ENCODE assay signal across 17 cellular contexts in the genomic region with DNA sequence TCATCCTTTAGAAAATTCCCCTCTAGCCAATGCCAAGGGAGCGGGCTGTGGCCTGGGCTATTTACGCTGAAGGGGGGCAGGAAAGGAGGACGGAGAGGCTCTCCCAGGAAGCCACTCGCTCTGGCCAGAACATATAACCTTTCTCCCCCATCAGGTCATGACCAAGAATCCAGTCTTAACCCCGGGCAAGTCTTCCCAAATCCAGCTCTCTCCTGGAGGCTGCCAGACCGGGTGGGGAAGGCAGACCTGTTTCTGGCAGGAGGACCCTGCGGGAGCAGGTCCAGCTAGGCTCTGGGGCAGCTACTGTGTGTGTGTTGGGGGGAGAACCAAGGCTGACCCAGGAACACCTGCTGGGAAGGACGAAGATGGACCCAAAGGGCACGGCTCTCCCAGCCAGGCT. TPM values are rescaled to one million over a fixed set of nuclear protein-coding genes. Genes with fewer than 3 reads are reported as not detected.
DNase-seq lines count a peak whose midpoint lies in the region; ATAC-seq, FAIRE-seq and TF ChIP-seq lines count a peak whose summit lies in the region.
"Had no signal": no experiment of that assay in that cellular context is flagged by ENCODE, and none has a peak within 500 bp of the region (broad histone marks: within the 10 kb centered on the region; RNA-seq: fewer than 3 reads in every experiment).

No MANE protein-coding gene starts in this region.

- no peaks in the 10 kb centered on the region for H3K9me1 ChIP-seq in K562 (ENCODE audit: control insufficient read depth, insufficient read depth, low read length)

- no peak for FAIRE-seq in K562 (lab: Jason Lieb, UNC)
- FAIRE-seq: A549, GM12878, GM18507 had no signal

- H4K5ac ChIP-seq in mesendoderm (ENCODE audit: low read length), result no peak overlapping the region

- TF ChIP-seq RAD21 in K562 (CRISPR knock-in tag; conservative IDR thresholded peaks at IDR 0.05 in 1 of 2, IDR thresholded peaks at IDR 0.05 in 1 of 2), result no peak

- H2BK15ac ChIP-seq in mesendoderm (replicated peaks; ENCODE audit: low read depth), result no peak overlapping the region

- no peak overlapping the region for H3K56ac ChIP-seq in mesendoderm (ENCODE audit: low read length)

- peak; percentile 80 for DNase-seq in ELF-1 (ENCODE audit: low read depth, low spot score)
- DNase-seq in K562 (ENCODE audit: extremely low read depth in 1 of 4, low spot score in 3 of 4), result no peak
- no peak for DNase-seq in mesendoderm
- DNase-seq in vagina (ENCODE audit: extremely low spot score in 2 of 2), result no peak
- no peak for DNase-seq in HAP-1 (ENCODE audit: low spot score in 2 of 2)
- no peak for DNase-seq in esophagus muscularis mucosa (ENCODE audit: extremely low spot score)
- DNase-seq: BE2C; CD4-positive, CD25-positive, alpha-beta regulatory T cell; DMS 273 treated with DMSO at 0.1 percent for 48 hours; GOT3; HCEC 1CT; HFFc6 had no signal

- H2BK120ac ChIP-seq in mesendoderm (ENCODE audit: low read depth, low read length), result no peak overlapping the region

- H3K4me3 ChIP-seq in K562, result no peak overlapping the region
- no peak overlapping the region for H3K4me3 ChIP-seq in mesendoderm (ENCODE audit: low read length)
- H3K4me3 ChIP-seq in vagina, result no peak overlapping the region
- no peak overlapping the region for H3K4me3 ChIP-seq in HAP-1
- no peak overlapping the region for H3K4me3 ChIP-seq in esophagus muscularis mucosa
- H3K4me3 ChIP-seq: A549, GM12878 had no signal

- H3K4ac ChIP-seq in mesendoderm (ENCODE audit: low read depth, low read length), result no peak overlapping the region

- no peak overlapping the region for H4K8ac ChIP-seq in mesendoderm (ENCODE audit: low read depth, low read length)

- H3K27ac ChIP-seq in K562 (ENCODE audit: extremely low read depth, low read depth, low read length) (peak overlapping the region; percentile 42; the same call in 1 of the 3 replicates), mesendoderm (ENCODE audit: low read depth, low read length) (no peak overlapping the region), vagina (peak overlapping the region; percentile 49), esophagus muscularis mucosa (replicated peaks in 1 of 4) (no peak overlapping the region)
- H3K27ac ChIP-seq: A549, HL-60 had no signal

- BruUV-seq in K562 (replicated peaks; lab: Mats Ljungman, UMichigan), result no TSS peak

- POLR2A ChIA-PET in K562 (lab: Yijun Ruan, JAX), result interaction anchor here (0.6 to 11.3 kb wide), 11 partner anchors 8 to 214 kb away, joined by 3 to 112 read pairs (median 3); no protein-coding TSS in a partner anchor

- H3K18ac ChIP-seq in mesendoderm (ENCODE audit: low read length), result peak overlapping the region; percentile 15

- ATAC-seq in K562 (no peak), GM19351 (IDR thresholded peaks at IDR 0.05; ENCODE audit: unreplicated experiment) (no peak)
- ATAC-seq: A549, GM12878 had no signal

- H2AFZ ChIP-seq in K562 (ENCODE audit: low read depth, low read length), result no peak overlapping the region

- H3K4me2 ChIP-seq in K562 (ENCODE audit: insufficient read depth, low read length), result no peak overlapping the region
- no peak overlapping the region for H3K4me2 ChIP-seq in mesendoderm (ENCODE audit: low read length)
- H3K4me2 ChIP-seq: A549 had no signal

- intact Hi-C loops in K562 (cut with micrococcal nuclease), result no loop called here
- intact Hi-C loops in vagina (cut with DNase I), result no loop called here
- intact Hi-C loops in esophagus muscularis mucosa (cut with DNase I), result no loop called here

- H3K79me2 ChIP-seq in K562 (ENCODE audit: control insufficient read depth, insufficient read depth, low read length) (peaks cover 41% of the 10 kb centered on the region), mesendoderm (ENCODE audit: control insufficient read depth, insufficient read depth, low read length) (no peaks in the 10 kb centered on the region)

- no peaks in the 10 kb centered on the region for H3K79me1 ChIP-seq in mesendoderm (ENCODE audit: low read length)

- no peak overlapping the region for H2BK5ac ChIP-seq in mesendoderm (ENCODE audit: low read length)

- H3K36me3 ChIP-seq in K562 (ENCODE audit: control insufficient read depth, insufficient read depth, low read length), result peaks cover 63% of the 10 kb centered on the region
- H3K36me3 ChIP-seq in mesendoderm (ENCODE audit: control insufficient read depth, insufficient read depth, low read length), result no peaks in the 10 kb centered on the region
- no peaks in the 10 kb centered on the region for H3K36me3 ChIP-seq in vagina
- no peaks in the 10 kb centered on the region for H3K36me3 ChIP-seq in HAP-1 (replicated peaks)
- H3K36me3 ChIP-seq in esophagus muscularis mucosa, result no peaks in the 10 kb centered on the region
- H3K36me3 ChIP-seq: BE2C had no signal

- H3K9me3 ChIP-seq in K562 (replicated peaks; ENCODE audit: control insufficient read depth, insufficient read depth, low read depth, low read length), result no peaks in the 10 kb centered on the region
- H3K9me3 ChIP-seq in vagina, result no peaks in the 10 kb centered on the region
- no peaks in the 10 kb centered on the region for H3K9me3 ChIP-seq in HAP-1
- no peaks in the 10 kb centered on the region for H3K9me3 ChIP-seq in esophagus muscularis mucosa
- H3K9me3 ChIP-seq: A549, BE2C had no signal

- TF ChIP-seq POLR2A in K562 (conservative IDR thresholded peaks at IDR 0.05) (no peak), vagina (IDR thresholded peaks at IDR 0.05) (no peak), esophagus muscularis mucosa (IDR thresholded peaks at IDR 0.05; ENCODE audit: low read depth) (no peak)

- 79% methylated on average over 7 of the region's 9 CpGs for WGBS in K562 (ENCODE audit: insufficient coverage, low coverage, missing lambda C conversion rate)
- WGBS in mesendoderm (ENCODE audit: extremely low coverage, insufficient coverage, low lambda C conversion rate), result no CpG with 5 or more reads among the region's 9 CpGs
- WGBS in esophagus muscularis mucosa, result 96% methylated on average over 4 of the region's 9 CpGs

- TF ChIP-seq EP300 in K562 (IDR thresholded peaks at IDR 0.05; ENCODE audit: low read length), result no peak
- no peak for TF ChIP-seq EP300 in esophagus muscularis mucosa (IDR thresholded peaks at IDR 0.05)

- no peak overlapping the region for H3K23ac ChIP-seq in mesendoderm (ENCODE audit: low read length)

- no peak for TF ChIP-seq CTCF in K562 (IDR thresholded peaks at IDR 0.05 in 2 of 3, conservative IDR thresholded peaks at IDR 0.05 in 1 of 3; ENCODE audit: insufficient read depth in 2 of 3, low read depth in 1 of 3, low read length in 3 of 3)
- no peak for TF ChIP-seq CTCF in vagina (IDR thresholded peaks at IDR 0.05)
- TF ChIP-seq CTCF in esophagus muscularis mucosa (IDR thresholded peaks at IDR 0.05), result no peak

- H2AK5ac ChIP-seq in mesendoderm (ENCODE audit: low read length), result no peak overlapping the region

- H3K9ac ChIP-seq in K562 (ENCODE audit: insufficient read depth in 1 of 2, low read depth in 2 of 2, low read length in 2 of 2) (peak overlapping the region in 1 of 2 experiments; percentile 78; a peak in 2 of 4 replicates), mesendoderm (ENCODE audit: low read length) (no peak overlapping the region)

- H3K27me3 ChIP-seq in K562 (ENCODE audit: control insufficient read depth in 2 of 2, insufficient read depth in 2 of 2, low read length in 2 of 2) (no peaks in the 10 kb centered on the region; a peak in 1 of 5 replicates), mesendoderm (ENCODE audit: insufficient read depth, low read length, poor library complexity) (no peaks in the 10 kb centered on the region), vagina (no peaks in the 10 kb centered on the region), HAP-1 (ENCODE audit: low read depth) (no peaks in the 10 kb centered on the region), esophagus muscularis mucosa (no peaks in the 10 kb centered on the region)
- H3K27me3 ChIP-seq: BE2C had no signal

- in situ Hi-C loops in K562 (cut with MboI) (no loop called here), HAP-1 (cut with MboI; ENCODE audit: low sequenced_read_pairs) (no loop called here)

- H3K4me1 ChIP-seq in K562 (replicated peaks in 1 of 2; ENCODE audit: control insufficient read depth in 2 of 2, insufficient read depth in 2 of 2, low read length in 2 of 2), result peaks cover 27 to 90% of the 10 kb centered on the region in 2 experiments; a peak in 4 of 5 replicates
- peaks cover 15% of the 10 kb centered on the region for H3K4me1 ChIP-seq in mesendoderm (ENCODE audit: control insufficient read depth, low read depth, low read length)
- peaks cover 64% of the 10 kb centered on the region for H3K4me1 ChIP-seq in vagina
- peaks cover 17% of the 10 kb centered on the region for H3K4me1 ChIP-seq in HAP-1
- H3K4me1 ChIP-seq in esophagus muscularis mucosa, result peaks cover 17 to 28% (median 26%) of the 10 kb centered on the region in 4 donors
- H3K4me1 ChIP-seq: A549, BE2C had no signal

- H4K20me1 ChIP-seq in K562 (replicated peaks; ENCODE audit: control insufficient read depth, insufficient read depth, low read length), result peaks cover 3% of the 10 kb centered on the region; the same call in 1 of the 2 replicates

- CTCF ChIA-PET in K562 (lab: Yijun Ruan, JAX; ENCODE audit: low intra/inter-chr PET ratio), result no interaction called here

RNA-seq across cellular contexts. Expression of gene SEMA4C, which starts 13.4 kb away (rescaled TPM):
- 229 and 466 TPM in 2 replicates for total RNA-seq in K562 (2011; cell fraction: chromatin; rRNA removed; ENCODE audit: low replicate concordance)
- total RNA-seq in K562 (2011; cell fraction: nucleolus; rRNA removed), result 309 and 326 TPM in 2 replicates
- total RNA-seq in K562 (2011; cell fraction: nucleoplasm; rRNA removed), result 244 and 282 TPM in 2 replicates
- total RNA-seq in K562 (2014; rRNA removed), result 28.8 and 35.6 TPM in 2 replicates
- total RNA-seq in K562 (2014; rRNA removed; fragmentation: Illumina TruSeq; extraction: Trizol), result 7.3 and 9.5 TPM in 2 replicates
- 23.9 and 24.6 TPM in 2 replicates for total RNA-seq in K562 (2015; rRNA removed; fragmentation: Illumina TruSeq; extraction: Trizol)
- total RNA-seq in K562 (2021), result 45.2 and 54.4 TPM in 2 replicates
- polyA plus RNA-seq in K562 (2011; rRNA removed), result 59.7 and 110 TPM in 2 replicates
- polyA plus RNA-seq in K562 (2011; cell fraction: cytosol; rRNA removed), result 50.2 and 68.3 TPM in 2 replicates
- polyA plus RNA-seq in K562 (2011; cell fraction: nucleus; rRNA removed), result 313 and 392 TPM in 2 replicates
- polyA plus RNA-seq in K562 (2012), result 39.1 and 59.5 TPM in 2 replicates
- polyA plus RNA-seq in K562 (2014; fragmentation: Illumina TruSeq; extraction: Trizol), result 21.8 and 29.4 TPM in 2 replicates
- polyA plus RNA-seq in K562 (2014; fragmentation: Nextera tagmentation; extraction: Ambion mirVana), result under 1 TPM; 0.32 to 0.89 TPM
- 35.5 and 36.2 TPM in 2 replicates for polyA plus RNA-seq in K562 (2014; rRNA removed)
- polyA minus RNA-seq in K562 (2011; rRNA and poly(A)+ RNA removed), result 56.4 and 73.7 TPM in 2 replicates
- 58.2 and 59.2 TPM in 2 replicates for polyA minus RNA-seq in K562 (2011; cell fraction: cytosol; rRNA and poly(A)+ RNA removed)
- 58.7 and 72.1 TPM in 2 replicates for polyA minus RNA-seq in K562 (2011; cell fraction: nucleus; rRNA and poly(A)+ RNA removed)
- 32.1 TPM for polyA plus RNA-seq in mesendoderm (2013, experiment 1 of 2)
- 31.2 TPM for polyA plus RNA-seq in mesendoderm (2013, experiment 2 of 2)
- total RNA-seq in vagina, result 60.6 TPM
- 10 to 100 TPM; 54.4 to 82.7 (median 75.4) TPM for total RNA-seq in esophagus muscularis mucosa

RNA-seq across cellular contexts. Expression of gene ANKRD39, which starts 25.5 kb away (rescaled TPM):
- 39.7 and 71.7 TPM in 2 replicates for total RNA-seq in K562 (2011; cell fraction: chromatin; rRNA removed; ENCODE audit: low replicate concordance)
- 42.2 and 44.1 TPM in 2 replicates for total RNA-seq in K562 (2011; cell fraction: nucleolus; rRNA removed)
- 34.4 and 37.9 TPM in 2 replicates for total RNA-seq in K562 (2011; cell fraction: nucleoplasm; rRNA removed)
- total RNA-seq in K562 (2014; rRNA removed), result 33.1 and 50.4 TPM in 2 replicates
- total RNA-seq in K562 (2014; rRNA removed; fragmentation: Illumina TruSeq; extraction: Trizol), result 5.7 and 8.2 TPM in 2 replicates
- 21.2 and 21.9 TPM in 2 replicates for total RNA-seq in K562 (2015; rRNA removed; fragmentation: Illumina TruSeq; extraction: Trizol)
- total RNA-seq in K562 (2021), result 29.8 and 31.2 TPM in 2 replicates
- polyA plus RNA-seq in K562 (2011; rRNA removed), result 23.8 and 33.3 TPM in 2 replicates
- 27.1 and 60.5 TPM in 2 replicates for polyA plus RNA-seq in K562 (2011; cell fraction: cytosol; rRNA removed)
- 58.3 and 92.0 TPM in 2 replicates for polyA plus RNA-seq in K562 (2011; cell fraction: nucleus; rRNA removed)
- polyA plus RNA-seq in K562 (2012), result 28.4 and 31.7 TPM in 2 replicates
- polyA plus RNA-seq in K562 (2014; fragmentation: Illumina TruSeq; extraction: Trizol), result 15.0 and 22.7 TPM in 2 replicates
- 10 to 100 TPM; 16.7 to 26.0 TPM for polyA plus RNA-seq in K562 (2014; fragmentation: Nextera tagmentation; extraction: Ambion mirVana)
- polyA plus RNA-seq in K562 (2014; rRNA removed), result 28.1 and 48.3 TPM in 2 replicates
- polyA minus RNA-seq in K562 (2011; rRNA and poly(A)+ RNA removed), result 6.6 and 8.9 TPM in 2 replicates
- 7.1 and 9.9 TPM in 2 replicates for polyA minus RNA-seq in K562 (2011; cell fraction: cytosol; rRNA and poly(A)+ RNA removed)
- polyA minus RNA-seq in K562 (2011; cell fraction: nucleus; rRNA and poly(A)+ RNA removed), result 15.1 and 21.2 TPM in 2 replicates
- 14.2 TPM for polyA plus RNA-seq in mesendoderm (2013, experiment 1 of 2)
- polyA plus RNA-seq in mesendoderm (2013, experiment 2 of 2), result 13.8 TPM
- 20.4 TPM for total RNA-seq in vagina
- total RNA-seq in esophagus muscularis mucosa, result 10 to 100 TPM; 12.4 to 17.2 (median 14.7) TPM

RNA-seq across cellular contexts. Expression of gene ANKRD23, which starts 39.5 kb away (rescaled TPM):
- 20.7 and 42.5 TPM in 2 replicates for total RNA-seq in K562 (2011; cell fraction: chromatin; rRNA removed; ENCODE audit: low replicate concordance)
- 27.0 and 27.3 TPM in 2 replicates for total RNA-seq in K562 (2011; cell fraction: nucleolus; rRNA removed)
- 19.0 and 21.1 TPM in 2 replicates for total RNA-seq in K562 (2011; cell fraction: nucleoplasm; rRNA removed)
- 2.7 and 3.1 TPM in 2 replicates for total RNA-seq in K562 (2014; rRNA removed)
- total RNA-seq in K562 (2014; rRNA removed; fragmentation: Illumina TruSeq; extraction: Trizol), result 1.8 and 2.0 TPM in 2 replicates
- 2.9 and 4.5 TPM in 2 replicates for total RNA-seq in K562 (2015; rRNA removed; fragmentation: Illumina TruSeq; extraction: Trizol)
- 2.8 and 4.1 TPM in 2 replicates for total RNA-seq in K562 (2021)
- 4.8 and 7.5 TPM in 2 replicates for polyA plus RNA-seq in K562 (2011; rRNA removed)
- 2.9 and 5.5 TPM in 2 replicates for polyA plus RNA-seq in K562 (2011; cell fraction: cytosol; rRNA removed)
- polyA plus RNA-seq in K562 (2011; cell fraction: nucleus; rRNA removed), result 40.8 and 73.8 TPM in 2 replicates
- polyA plus RNA-seq in K562 (2012), result 3.4 and 10.6 TPM in 2 replicates
- polyA plus RNA-seq in K562 (2014; fragmentation: Illumina TruSeq; extraction: Trizol), result 2.7 and 3.1 TPM in 2 replicates
- under 1 TPM; 0.32 to 0.34 TPM for polyA plus RNA-seq in K562 (2014; fragmentation: Nextera tagmentation; extraction: Ambion mirVana)
- 4.5 and 5.8 TPM in 2 replicates for polyA plus RNA-seq in K562 (2014; rRNA removed)
- polyA minus RNA-seq in K562 (2011; rRNA and poly(A)+ RNA removed), result 1.2 and 2.2 TPM in 2 replicates
- 0.95 and 2.6 TPM in 2 replicates for polyA minus RNA-seq in K562 (2011; cell fraction: cytosol; rRNA and poly(A)+ RNA removed)
- 6.3 and 6.9 TPM in 2 replicates for polyA minus RNA-seq in K562 (2011; cell fraction: nucleus; rRNA and poly(A)+ RNA removed)
- 0.86 TPM for polyA plus RNA-seq in mesendoderm (2013, experiment 1 of 2)
- 1.7 TPM for polyA plus RNA-seq in mesendoderm (2013, experiment 2 of 2)
- total RNA-seq in vagina, result 0.98 TPM
- total RNA-seq in esophagus muscularis mucosa, result 1 to 10 TPM; 2.2 to 6.0 (median 4.2) TPM

Comparison
In these comparisons a context has a peak if more than half of its experiments do, and no peak if none do; other contexts are left out.
1. H3K27ac ChIP-seq: peak in K562 (single experiment) and vagina (single experiment); none in mesendoderm (single experiment) and esophagus muscularis mucosa (0 of 4).